ENCODE assay signal across 8 cellular contexts in the genomic region with DNA sequence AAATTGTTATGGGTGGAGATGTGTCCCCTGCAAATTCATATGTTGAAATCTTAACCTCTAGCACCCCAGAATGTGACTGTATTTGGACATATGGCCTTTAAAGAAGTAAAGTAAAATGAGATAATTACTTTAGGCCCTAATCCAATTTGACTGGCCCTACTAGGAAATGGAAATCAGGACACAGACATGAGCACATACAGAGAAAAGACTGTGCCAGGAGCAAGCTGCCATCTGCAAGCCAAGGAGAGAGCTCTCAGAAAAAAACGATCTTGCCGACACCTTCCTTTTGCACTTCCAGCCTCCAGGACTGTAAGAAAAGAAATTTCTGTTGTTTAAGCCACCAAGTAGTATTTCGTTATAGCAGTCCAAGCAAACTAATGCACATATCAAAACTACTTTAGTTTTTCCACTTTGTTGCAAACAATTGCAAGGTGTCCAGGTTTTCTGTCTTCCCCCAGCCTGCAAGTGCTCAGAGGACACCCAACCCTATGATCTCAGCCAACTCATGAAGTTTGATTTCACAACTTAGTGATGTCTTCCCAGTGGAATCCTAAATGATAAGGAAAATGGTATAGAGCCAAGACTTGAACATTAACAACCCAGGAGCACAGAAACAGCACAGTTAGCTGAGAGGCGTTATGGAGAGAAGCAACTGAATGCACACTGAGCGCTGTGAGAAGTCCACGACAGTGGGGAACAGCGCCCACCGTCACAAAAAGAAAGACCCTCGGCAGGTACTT.
A peak's percentile ranks its signal among the peaks of the same experiment; 100 is the strongest.
DNase-seq lines count a peak whose midpoint lies in the region; ATAC-seq and TF ChIP-seq lines count a peak whose summit lies in the region.
"Not testable (repeated sequence)": the region's sequence is repeated elsewhere in the genome, so short reads cannot be mapped to it uniquely, and the experiment has no call there.

No MANE protein-coding gene starts in this region.

- not testable (repeated sequence) for H3K36me3 ChIP-seq in ACC112 (ENCODE audit: insufficient read depth, low read length); RWPE2 (ENCODE audit: low read depth); heart right ventricle; aorta (ENCODE audit: control insufficient read depth in 1 of 2, insufficient read depth in 2 of 2, low read length in 1 of 2)

- ATAC-seq in RWPE2 (ENCODE audit: low read depth) (peak; percentile 43; the same call in 2 of the 3 replicates), heart right ventricle (peak; percentile 83 to 89 (median 86)), left lobe of liver (peak; percentile 47), omental fat pad (ENCODE audit: low FRiP score) (peak; percentile 81), aorta (ENCODE audit: low FRiP score) (peak; percentile 70)

- peaks cover 17% of the 10 kb centered on the region for H3K4me1 ChIP-seq in ACC112 (ENCODE audit: control insufficient read depth, insufficient read depth, low read length, unreplicated experiment)
- H3K4me1 ChIP-seq in RWPE2 (ENCODE audit: insufficient read depth, poor library complexity, severe bottlenecking); aorta (ENCODE audit: control insufficient read depth in 1 of 2, insufficient read depth in 2 of 2, low read length in 2 of 2): not testable (repeated sequence)
- H3K4me1 ChIP-seq in heart right ventricle: peaks cover 0 to 23% (median 4%) of the 10 kb centered on the region in 9 donors

- not testable (repeated sequence) for H2AFZ ChIP-seq in ACC112 (ENCODE audit: low read length, unreplicated experiment)

- H3K79me2 ChIP-seq in ACC112 (ENCODE audit: control insufficient read depth, insufficient read depth, low read length, unreplicated experiment): peaks cover 47% of the 10 kb centered on the region

- 56 to 65% methylated on average over 8 to 9 of the region's 9 CpGs for WGBS in heart right ventricle, 2 donors
- WGBS in aorta, 2 donors: 80 to 88% methylated on average over 6 to 9 of the region's 9 CpGs

- TF ChIP-seq CTCF in RWPE2 (IDR thresholded peaks at IDR 0.05; ENCODE audit: poor library complexity, severe bottlenecking); cardiac fibroblast (IDR thresholded peaks at IDR 0.05; ENCODE audit: low read depth, low read length); fibroblast of pulmonary artery (IDR thresholded peaks at IDR 0.05; ENCODE audit: low read length, missing control alignments); heart right ventricle (IDR thresholded peaks at IDR 0.05); omental fat pad (IDR thresholded peaks at IDR 0.05): not testable (repeated sequence)

- not testable (repeated sequence) for DNase-seq in RWPE2 (ENCODE audit: low spot score); heart right ventricle; left lobe of liver (ENCODE audit: low spot score); omental fat pad (ENCODE audit: low spot score); aorta
- DNase-seq in cardiac fibroblast (ENCODE audit: low read depth in 2 of 2) (peak; percentile 39 to 66), fibroblast of pulmonary artery (ENCODE audit: low read depth) (peak; percentile 43)

- intact Hi-C loops in heart right ventricle (cut with DNase I); aorta (cut with DNase I): not testable (repeated sequence)

- peak overlapping the region; percentile 59 for H3K27ac ChIP-seq in ACC112 (ENCODE audit: low read depth, low read length)
- not testable (repeated sequence) for H3K27ac ChIP-seq in RWPE2 (ENCODE audit: poor library complexity, severe bottlenecking); aorta (ENCODE audit: low read depth in 1 of 2, low read length in 2 of 2)
- peak overlapping the region in 2 of 10 donors; percentile 9 to 48 for H3K27ac ChIP-seq in heart right ventricle

- H3K4me3 ChIP-seq in ACC112 (ENCODE audit: low read depth, low read length); RWPE2 (ENCODE audit: severe bottlenecking); cardiac fibroblast (replicated peaks in 1 of 2; ENCODE audit: low read depth in 2 of 2, low read length in 2 of 2); fibroblast of pulmonary artery (replicated peaks; ENCODE audit: low read depth, low read length); heart right ventricle; aorta (ENCODE audit: low read length in 2 of 2): not testable (repeated sequence)

- H3K9me3 ChIP-seq in RWPE2 (ENCODE audit: severe bottlenecking); heart right ventricle; aorta (ENCODE audit: control insufficient read depth, low read length): not testable (repeated sequence)

- not testable (repeated sequence) for H3K27me3 ChIP-seq in ACC112 (ENCODE audit: insufficient read depth, low read length); RWPE2 (ENCODE audit: insufficient read depth, poor library complexity, severe bottlenecking); heart right ventricle; aorta (ENCODE audit: control insufficient read depth in 1 of 2, insufficient read depth in 2 of 2, low read length in 1 of 2)
